10 cellular contexts compared by ENCODE assay signal in genomic region chr4:152807294-152807829, GRCh38. TPM values are rescaled to one million over a fixed set of nuclear protein-coding genes. Genes with fewer than 3 reads are reported as not detected.
DNase-seq lines count a peak whose midpoint lies in the region; ATAC-seq and TF ChIP-seq lines count a peak whose summit lies in the region.
"Had no signal": no experiment of that assay in that cellular context is flagged by ENCODE, and none has a peak within 500 bp of the region (broad histone marks: within the 10 kb centered on the region; RNA-seq: fewer than 3 reads in every experiment).

No MANE protein-coding gene starts in this region.

- intact Hi-C loops in activated CD8-positive, alpha-beta T cell treated with anti-CD3 and anti-CD28 coated beads for 36 hours (cut with micrococcal nuclease) = no loop called here

- H3K4me3 ChIP-seq in MG63 = no peak overlapping the region

- H3K4me3 Mint-ChIP-seq in activated CD8-positive, alpha-beta T cell treated with anti-CD3 and anti-CD28 coated beads for 36 hours = peak overlapping the region; percentile 28
- H3K4me3 Mint-ChIP-seq: dendritic cell treated with granulocyte-macrophage colony-stimulating factor and Interleukin-4, amounts not matched to agents 40 ng/mL and 50 ng/mL, for 4 days; naive B cell had no signal

- peaks cover 22% of the 10 kb centered on the region for H3K4me1 Mint-ChIP-seq in activated CD8-positive, alpha-beta T cell treated with anti-CD3 and anti-CD28 coated beads for 36 hours (ENCODE audit: low read depth)

- no peaks in the 10 kb centered on the region for H3K36me3 ChIP-seq in MG63

- no peaks in the 10 kb centered on the region for H3K9me3 ChIP-seq in MG63

- H3K27ac Mint-ChIP-seq in activated CD8-positive, alpha-beta T cell treated with anti-CD3 and anti-CD28 coated beads for 36 hours = peak overlapping the region; percentile 72

- H3K27me3 ChIP-seq in MG63 = no peaks in the 10 kb centered on the region

- peaks cover 4% of the 10 kb centered on the region for H3K9me3 Mint-ChIP-seq in activated CD8-positive, alpha-beta T cell treated with anti-CD3 and anti-CD28 coated beads for 36 hours

- CTCF ChIA-PET in activated CD8-positive, alpha-beta T cell treated with anti-CD3 and anti-CD28 coated beads for 36 hours (lab: Charles Lee) = no interaction called here

- peak; percentile 74 for DNase-seq in EL
- DNase-seq in HS-5 (ENCODE audit: low read depth) = peak; percentile 38
- DNase-seq in activated CD8-positive, alpha-beta T cell treated with anti-CD3 and anti-CD28 coated beads for 36 hours = no peak
- DNase-seq in iris pigment epithelial cell (ENCODE audit: low read depth) = peak; percentile 64
- DNase-seq in NCI-H2107 (lab: John Stamatoyannopoulos, UW) = no peak
- DNase-seq in NCI-H1105 (lab: John Stamatoyannopoulos, UW) = no peak
- DNase-seq in MG63 = no peak
- DNase-seq: naive B cell had no signal

- no peaks in the 10 kb centered on the region for H3K27me3 Mint-ChIP-seq in activated CD8-positive, alpha-beta T cell treated with anti-CD3 and anti-CD28 coated beads for 36 hours
- H3K27me3 Mint-ChIP-seq: dendritic cell treated with granulocyte-macrophage colony-stimulating factor and Interleukin-4, amounts not matched to agents 40 ng/mL and 50 ng/mL, for 4 days; naive B cell had no signal

- POLR2A ChIA-PET in activated CD8-positive, alpha-beta T cell treated with anti-CD3 and anti-CD28 coated beads for 36 hours (lab: Charles Lee) = no interaction called here

- H3K36me3 Mint-ChIP-seq in activated CD8-positive, alpha-beta T cell treated with anti-CD3 and anti-CD28 coated beads for 36 hours (ENCODE audit: low read depth) = peaks cover 21% of the 10 kb centered on the region

- peak; percentile 84 for ATAC-seq in activated CD8-positive, alpha-beta T cell treated with anti-CD3 and anti-CD28 coated beads for 36 hours
- ATAC-seq in GM21390 (IDR thresholded peaks at IDR 0.05; ENCODE audit: unreplicated experiment) = no peak

- TF ChIP-seq CTCF in activated CD8-positive, alpha-beta T cell treated with anti-CD3 and anti-CD28 coated beads for 36 hours (IDR thresholded peaks at IDR 0.05) = no peak

RNA-seq across cellular contexts. Expression of gene ARFIP1, which starts 27.6 kb away (rescaled TPM):
- 1 to 10 TPM; 7.2 to 8.9 TPM for total RNA-seq in activated CD8-positive, alpha-beta T cell treated with anti-CD3 and anti-CD28 coated beads for 36 hours
- 16.6 and 23.2 TPM in 2 replicates for total RNA-seq in MG63 (2014; rRNA removed; shearing (Covaris generic); ENCODE audit: low replicate concordance)

RNA-seq across cellular contexts. Expression of gene TIGD4, which starts 27.8 kb away (rescaled TPM):
- under 1 TPM; 0.27 to 0.47 TPM for total RNA-seq in activated CD8-positive, alpha-beta T cell treated with anti-CD3 and anti-CD28 coated beads for 36 hours
- total RNA-seq in MG63 (2014; rRNA removed; shearing (Covaris generic); ENCODE audit: low replicate concordance) = 0.07 and 0.15 TPM in 2 replicates

Comparison
In these comparisons a context has a peak if more than half of its experiments do, and no peak if none do; other contexts are left out.
1. DNase-seq: peak in EL (single experiment), HS-5 (single experiment) and iris pigment epithelial cell (single experiment); none in activated CD8-positive, alpha-beta T cell treated with anti-CD3 and anti-CD28 coated beads for 36 hours (single experiment), NCI-H2107 (single experiment), NCI-H1105 (single experiment) and MG63 (single experiment).